8 cellular contexts compared by ENCODE assay signal in the genomic region with DNA sequence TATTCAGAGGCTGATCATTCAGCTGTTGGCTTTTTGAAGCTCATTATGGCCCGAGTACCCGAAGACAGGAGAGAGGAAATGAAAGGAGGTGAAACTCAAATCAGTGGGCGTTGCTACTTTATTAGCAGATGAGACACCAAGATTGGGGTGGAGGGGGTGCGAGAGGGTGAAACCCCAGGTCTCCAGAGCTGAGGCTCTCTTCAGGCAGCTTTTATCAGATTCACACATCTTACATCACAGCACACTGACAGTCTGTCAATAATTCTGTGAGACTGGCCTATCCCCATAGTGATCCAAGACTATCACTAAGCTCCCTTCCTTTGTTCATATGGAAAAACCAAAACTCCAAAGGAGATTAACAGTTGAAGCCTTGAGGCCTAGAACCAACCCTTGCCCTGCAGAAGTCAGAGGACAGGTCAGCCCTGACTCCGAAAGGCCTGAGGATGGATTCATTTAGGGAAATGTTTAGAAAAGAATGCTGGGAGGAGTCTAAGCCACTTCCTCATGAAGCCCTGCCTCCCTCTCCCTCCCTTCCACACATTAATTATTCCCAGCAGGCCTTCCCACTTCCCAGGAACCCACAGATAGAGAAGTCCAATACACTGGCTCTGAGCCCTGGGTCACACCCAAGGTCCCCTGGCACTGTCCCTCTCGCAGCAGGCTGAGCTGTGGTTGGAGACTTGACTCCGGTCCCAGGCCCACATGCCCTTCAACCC. TPM values are rescaled to one million over a fixed set of nuclear protein-coding genes. Genes with fewer than 3 reads are reported as not detected.
DNase-seq lines count a peak whose midpoint lies in the region; ATAC-seq and TF ChIP-seq lines count a peak whose summit lies in the region.

No MANE protein-coding gene starts in this region.

- TF ChIP-seq POLR2A in esophagus muscularis mucosa (IDR thresholded peaks at IDR 0.05; ENCODE audit: low read depth) = no peak

- H3K27ac ChIP-seq in esophagus muscularis mucosa (replicated peaks in 1 of 4) = peak overlapping the region in 3 of 4 donors; percentile 18 to 51 (median 29)
- H3K27ac ChIP-seq in skin epidermis = peak overlapping the region in 19 of 21 experiments; percentile 2 to 74 (median 37)

- ATAC-seq in GM18861 (IDR thresholded peaks at IDR 0.05; ENCODE audit: unreplicated experiment) (peak; percentile 64), HG03280 (IDR thresholded peaks at IDR 0.05; ENCODE audit: unreplicated experiment) (no peak)

- peaks cover 36% of the 10 kb centered on the region for H3K36me3 Mint-ChIP-seq in T-helper 2 cell treated with Interferon-gamma antibody and Interleukin-4, amounts not matched to agents 5 μg/mL and 100 μg/mL, for 36 hours (ENCODE audit: low read depth)

- no peaks in the 10 kb centered on the region for H3K36me3 ChIP-seq in esophagus muscularis mucosa

- peaks cover 6% of the 10 kb centered on the region for H3K9me3 Mint-ChIP-seq in T-helper 2 cell treated with Interferon-gamma antibody and Interleukin-4, amounts not matched to agents 5 μg/mL and 100 μg/mL, for 36 hours

- intact Hi-C loops in esophagus muscularis mucosa (cut with DNase I) = no loop called here

- H3K27me3 ChIP-seq in esophagus muscularis mucosa = no peaks in the 10 kb centered on the region

- H3K4me1 ChIP-seq in esophagus muscularis mucosa = peaks cover 15 to 23% (median 18%) of the 10 kb centered on the region in 4 donors

- H3K4me3 ChIP-seq in esophagus muscularis mucosa (no peak overlapping the region), skin epidermis (no peak overlapping the region)

- peak overlapping the region; percentile 32 for H3K27ac Mint-ChIP-seq in T-helper 2 cell treated with Interferon-gamma antibody and Interleukin-4, amounts not matched to agents 5 μg/mL and 100 μg/mL, for 36 hours

- 65% methylated on average over 7 of the region's 7 CpGs for WGBS in esophagus muscularis mucosa

- peak; percentile 54 for DNase-seq in T-helper 2 cell treated with Interferon-gamma antibody and Interleukin-4, amounts not matched to agents 5 μg/mL and 100 μg/mL, for 36 hours (ENCODE audit: low spot score)
- DNase-seq in esophagus muscularis mucosa (ENCODE audit: extremely low spot score) (no peak), SKM-1 (lab: John Stamatoyannopoulos, UW; ENCODE audit: unreplicated experiment) (no peak), NOMO-1 treated with dmso at 0.1 percent for 144 hours (lab: John Stamatoyannopoulos, UW; ENCODE audit: unreplicated experiment) (no peak), NCI-H1694 (lab: John Stamatoyannopoulos, UW) (no peak)

- no peaks in the 10 kb centered on the region for H3K27me3 Mint-ChIP-seq in T-helper 2 cell treated with Interferon-gamma antibody and Interleukin-4, amounts not matched to agents 5 μg/mL and 100 μg/mL, for 36 hours (ENCODE audit: low read depth)

- peaks cover 0 to 3% (median 0%) of the 10 kb centered on the region in 4 donors for H3K9me3 ChIP-seq in esophagus muscularis mucosa

- H3K4me1 Mint-ChIP-seq in T-helper 2 cell treated with Interferon-gamma antibody and Interleukin-4, amounts not matched to agents 5 μg/mL and 100 μg/mL, for 36 hours (ENCODE audit: low read depth) = peaks cover 44% of the 10 kb centered on the region

- no peak for TF ChIP-seq CTCF in esophagus muscularis mucosa (IDR thresholded peaks at IDR 0.05)

- peak overlapping the region; percentile 58 for H3K4me3 Mint-ChIP-seq in T-helper 2 cell treated with Interferon-gamma antibody and Interleukin-4, amounts not matched to agents 5 μg/mL and 100 μg/mL, for 36 hours

- TF ChIP-seq EP300 in esophagus muscularis mucosa (IDR thresholded peaks at IDR 0.05) = no peak

RNA-seq across cellular contexts. Expression of a gene that starts 23.2 kb away (rescaled TPM):
- 1 to 10 TPM; 4.6 to 8.6 (median 6.4) TPM for total RNA-seq in esophagus muscularis mucosa
